Comparison of ENCODE assay signal across 13 cellular contexts in genomic region chr12:110109837-110110535, GRCh38. TPM values are rescaled to one million over a fixed set of nuclear protein-coding genes. Genes with fewer than 3 reads are reported as not detected.
A peak's percentile ranks its signal among the peaks of the same experiment; 100 is the strongest.
DNase-seq lines count a peak whose midpoint lies in the region; ATAC-seq, FAIRE-seq and TF ChIP-seq lines count a peak whose summit lies in the region.
"Had no signal": no experiment of that assay in that cellular context is flagged by ENCODE, and none has a peak within 500 bp of the region (broad histone marks: within the 10 kb centered on the region; RNA-seq: fewer than 3 reads in every experiment).

No MANE protein-coding gene starts in this region.

- no peak for TF ChIP-seq RAD21 in A549 (conservative IDR thresholded peaks at IDR 0.05 in 1 of 2, IDR thresholded peaks at IDR 0.05 in 1 of 2)

- H3K4me3 ChIP-seq in A549, result peak overlapping the region; percentile 4; the same call in 1 of the 3 replicates
- H3K4me3 ChIP-seq in adipocyte (ENCODE audit: low read length), result peak overlapping the region; percentile 61
- no peak overlapping the region for H3K4me3 ChIP-seq in right cardiac atrium (ENCODE audit: low read length)
- H3K4me3 ChIP-seq in retinal pigment epithelial cell (ENCODE audit: low read length), result peak overlapping the region; percentile 37

- no peak for TF ChIP-seq POLR2A in A549 (IDR thresholded peaks at IDR 0.05; ENCODE audit: low read length)

- H3K9me3 ChIP-seq in A549 (peaks cover 13% of the 10 kb centered on the region), adipocyte (ENCODE audit: control insufficient read depth, low read length) (no peaks in the 10 kb centered on the region), right cardiac atrium (ENCODE audit: control insufficient read depth, low read length) (no peaks in the 10 kb centered on the region)

- no peak for TF ChIP-seq EP300 in A549 (IDR thresholded peaks at IDR 0.05)

- FAIRE-seq in A549 (lab: Jason Lieb, UNC), result no peak
- FAIRE-seq: small intestine had no signal

- POLR2A ChIA-PET in A549 (lab: Yijun Ruan, JAX), result interaction anchor here (0.8 to 3.0 kb wide), 3 partner anchors 14 to 25 kb away, joined by 3 to 26 read pairs (median 6); partner anchors contain the start of gene IFT81

- ATAC-seq in A549 (no peak), right cardiac atrium (no peak), HG02973 (IDR thresholded peaks at IDR 0.05; ENCODE audit: unreplicated experiment) (no peak)
- ATAC-seq: HCT116 had no signal

- CTCF ChIA-PET in A549 (lab: Yijun Ruan, JAX), result interaction anchor here (0.9 to 1.7 kb wide), 2 partner anchors 10 to 115 kb away, joined by 4 to 7 read pairs; no protein-coding TSS in a partner anchor

- no peaks in the 10 kb centered on the region for H3K36me3 ChIP-seq in adipocyte (ENCODE audit: control insufficient read depth, insufficient read depth, low read length, severe bottlenecking)

- H3K4me1 ChIP-seq in A549, result peaks cover 55% of the 10 kb centered on the region
- peaks cover 36% of the 10 kb centered on the region for H3K4me1 ChIP-seq in adipocyte (ENCODE audit: control insufficient read depth, insufficient read depth, low read length)
- H3K4me1 ChIP-seq in right cardiac atrium (ENCODE audit: control insufficient read depth, insufficient read depth, low read length), result peaks cover 2% of the 10 kb centered on the region

- H3K27me3 ChIP-seq in adipocyte (replicated peaks; ENCODE audit: control insufficient read depth, insufficient read depth, low read length) (no peaks in the 10 kb centered on the region), right cardiac atrium (ENCODE audit: control insufficient read depth, insufficient read depth) (no peaks in the 10 kb centered on the region)

- peak overlapping the region; percentile 95 to 96 for H3K27ac ChIP-seq in A549
- peak overlapping the region; percentile 89 for H3K27ac ChIP-seq in right cardiac atrium (ENCODE audit: low read length)

- peak overlapping the region; percentile 83 for H3K9ac ChIP-seq in adipocyte (ENCODE audit: low read length)

- peak overlapping the region; percentile 74 for H3K4me2 ChIP-seq in A549

- no peak for TF ChIP-seq CTCF in A549 (IDR thresholded peaks at IDR 0.05)
- no peak for TF ChIP-seq CTCF in retinal pigment epithelial cell (conservative IDR thresholded peaks at IDR 0.05; ENCODE audit: low read depth, low read length)

- DNase-seq in A549 (ENCODE audit: low read depth in 1 of 2, low spot score in 1 of 2), result no peak
- DNase-seq in adipocyte (ENCODE audit: low read depth), result no peak
- DNase-seq in right cardiac atrium, result no peak
- DNase-seq in retinal pigment epithelial cell (ENCODE audit: low read depth), result no peak
- DNase-seq in NK-92 (lab: John Stamatoyannopoulos, UW; ENCODE audit: unreplicated experiment), result no peak
- no peak for DNase-seq in SHP77 (lab: John Stamatoyannopoulos, UW)
- DNase-seq in mucosa of gallbladder (ENCODE audit: low spot score), result no peak
- DNase-seq: activated naive CD8-positive, alpha-beta T cell treated with anti-CD3 and anti-CD28 coated beads, Interleukin-2, amount 10 ng/mL, durations not matched to agents 7 days and 5 days; DND-41; NCI-H526 treated with DMSO at 0.1 percent for 48 hours; small intestine had no signal

- 63% methylated on average over 2 of the region's 2 CpGs for WGBS in A549 (ENCODE audit: missing lambda C conversion rate)
- WGBS in right cardiac atrium, result 76% methylated on average over 2 of the region's 2 CpGs

- intact Hi-C loops in right cardiac atrium (cut with DNase I), result loop anchor here in 3 of 4 donors (10.0 kb wide), 4 partner anchors 115 to 325 kb away; partner anchors contain the start of gene ANAPC7 (in 1 of the 3)

TF ChIP-seq in A549, 52 proteins besides CTCF, POLR2A, EP300 and RAD21:
- TF ChIP-seq ZFP36 (IDR thresholded peaks at IDR 0.05; ENCODE audit: borderline replicate concordance, partially characterized antibody) (peak; percentile 63), ZSCAN20 (CRISPR knock-in tag; IDR thresholded peaks at IDR 0.05) (peak; percentile 60; the same call in 1 of the 2 replicates), EHF (CRISPR knock-in tag; IDR thresholded peaks at IDR 0.05) (0 out of 2 replicates have a peak, but pooled peaks have one; percentile 35), HEYL (CRISPR knock-in tag; IDR thresholded peaks at IDR 0.05) (peak; percentile 62; the same call in 1 of the 2 replicates), KDM1A (IDR thresholded peaks at IDR 0.05; ENCODE audit: low read depth) (0 out of 2 replicates have a peak, but pooled peaks have one; percentile 5), KDM5A (IDR thresholded peaks at IDR 0.05) (no peak)
- TF ChIP-seq, protein P1, sequence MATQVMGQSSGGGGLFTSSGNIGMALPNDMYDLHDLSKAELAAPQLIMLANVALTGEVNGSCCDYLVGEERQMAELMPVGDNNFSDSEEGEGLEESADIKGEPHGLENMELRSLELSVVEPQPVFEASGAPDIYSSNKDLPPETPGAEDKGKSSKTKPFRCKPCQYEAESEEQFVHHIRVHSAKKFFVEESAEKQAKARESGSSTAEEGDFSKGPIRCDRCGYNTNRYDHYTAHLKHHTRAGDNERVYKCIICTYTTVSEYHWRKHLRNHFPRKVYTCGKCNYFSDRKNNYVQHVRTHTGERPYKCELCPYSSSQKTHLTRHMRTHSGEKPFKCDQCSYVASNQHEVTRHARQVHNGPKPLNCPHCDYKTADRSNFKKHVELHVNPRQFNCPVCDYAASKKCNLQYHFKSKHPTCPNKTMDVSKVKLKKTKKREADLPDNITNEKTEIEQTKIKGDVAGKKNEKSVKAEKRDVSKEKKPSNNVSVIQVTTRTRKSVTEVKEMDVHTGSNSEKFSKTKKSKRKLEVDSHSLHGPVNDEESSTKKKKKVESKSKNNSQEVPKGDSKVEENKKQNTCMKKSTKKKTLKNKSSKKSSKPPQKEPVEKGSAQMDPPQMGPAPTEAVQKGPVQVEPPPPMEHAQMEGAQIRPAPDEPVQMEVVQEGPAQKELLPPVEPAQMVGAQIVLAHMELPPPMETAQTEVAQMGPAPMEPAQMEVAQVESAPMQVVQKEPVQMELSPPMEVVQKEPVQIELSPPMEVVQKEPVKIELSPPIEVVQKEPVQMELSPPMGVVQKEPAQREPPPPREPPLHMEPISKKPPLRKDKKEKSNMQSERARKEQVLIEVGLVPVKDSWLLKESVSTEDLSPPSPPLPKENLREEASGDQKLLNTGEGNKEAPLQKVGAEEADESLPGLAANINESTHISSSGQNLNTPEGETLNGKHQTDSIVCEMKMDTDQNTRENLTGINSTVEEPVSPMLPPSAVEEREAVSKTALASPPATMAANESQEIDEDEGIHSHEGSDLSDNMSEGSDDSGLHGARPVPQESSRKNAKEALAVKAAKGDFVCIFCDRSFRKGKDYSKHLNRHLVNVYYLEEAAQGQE (IDR thresholded peaks at IDR 0.05), result no peak

RNA-seq across cellular contexts. Expression of gene IFT81, which starts 14.2 kb away (rescaled TPM):
- polyA plus RNA-seq in A549 (2011; rRNA removed), result 39.7 and 73.4 TPM in 2 replicates
- polyA plus RNA-seq in A549 (2012; cell fraction: cytosol; rRNA removed), result 11.9 and 12.0 TPM in 2 replicates
- polyA plus RNA-seq in A549 (2012; cell fraction: nucleus; rRNA removed), result 6.9 and 9.0 TPM in 2 replicates
- 40.7 to 41.6 TPM (median 40.7 TPM) in 3 replicates for polyA plus RNA-seq in A549 (2017; fragmentation: RNase III; extraction: RNeasy Plus Mini Kit Qiagen cat#74134 plus additional on column Dnase treatment)
- 10.3 and 10.6 TPM in 2 replicates for polyA minus RNA-seq in A549 (2011; rRNA and poly(A)+ RNA removed)
- total RNA-seq in right cardiac atrium, result 10 to 100 TPM in 3 of 4 donors, 1 to 10 TPM in 1; 9.6 to 14.9 (median 11.6) TPM
- polyA plus RNA-seq in right cardiac atrium, result 7.6 TPM
- 17.3 TPM for total RNA-seq in mucosa of gallbladder
